Comparison of ENCODE assay signal across 12 cellular contexts in the genomic region with DNA sequence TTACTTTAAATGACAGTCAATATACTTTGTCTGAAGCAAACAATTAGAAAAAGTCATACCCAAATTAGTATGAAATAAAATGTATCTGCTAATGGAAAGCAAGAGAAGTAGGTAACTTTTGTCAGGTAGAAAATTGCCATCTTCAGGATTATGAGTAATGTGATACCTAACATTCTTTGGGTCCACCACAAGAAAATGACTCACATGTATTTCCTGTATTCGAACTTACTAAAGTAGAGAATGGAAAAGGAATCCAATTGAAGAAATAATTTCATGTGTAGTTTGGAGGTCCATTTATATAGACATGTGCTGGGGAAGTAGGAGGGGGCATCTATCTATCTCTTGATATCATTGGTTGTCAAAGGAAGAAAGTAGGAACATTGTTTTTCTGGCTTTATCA.
DNase-seq lines count a peak whose midpoint lies in the region; ATAC-seq and TF ChIP-seq lines count a peak whose summit lies in the region.
"Had no signal": no experiment of that assay in that cellular context is flagged by ENCODE, and none has a peak within 500 bp of the region (broad histone marks: within the 10 kb centered on the region; RNA-seq: fewer than 3 reads in every experiment).

No MANE protein-coding gene starts in this region.

- TF ChIP-seq CTCF in epithelial cell of proximal tubule (conservative IDR thresholded peaks at IDR 0.05; ENCODE audit: low read depth, low read length) (no peak), right lobe of liver (IDR thresholded peaks at IDR 0.05) (no peak)

- no peak overlapping the region for H3K4me3 ChIP-seq in epithelial cell of proximal tubule (ENCODE audit: low read depth, low read length)
- H3K4me3 ChIP-seq in skeletal muscle cell (ENCODE audit: low read depth, low read length), result no peak overlapping the region
- no peak overlapping the region for H3K4me3 ChIP-seq in right lobe of liver
- H3K4me3 ChIP-seq: heart left ventricle had no signal

- H3K4me1 ChIP-seq in right lobe of liver, result no peaks in the 10 kb centered on the region
- H3K4me1 ChIP-seq: heart left ventricle had no signal

- 41% methylated on average over 1 of the region's 1 CpG for WGBS in right lobe of liver (ENCODE audit: insufficient coverage, low coverage, low lambda C conversion rate, missing lambda C conversion rate)

- intact Hi-C loops in right lobe of liver (cut with DNase I), result no loop called here

- DNase-seq in H4 (ENCODE audit: low spot score), result peak; percentile 63
- peak; percentile 15 for DNase-seq in RPMI7951 (ENCODE audit: low read depth)
- peak; percentile 45 for DNase-seq in epithelial cell of proximal tubule (ENCODE audit: low read depth)
- peak; percentile 6 for DNase-seq in skeletal muscle cell (ENCODE audit: low read depth)
- DNase-seq in NK-92 treated with Interleukin-12 subunit alpha and Interleukin-12 subunit beta, amount 100 ng/mL, for 24 hours (lab: John Stamatoyannopoulos, UW), result no peak
- DNase-seq in T-helper 9 cell, result no peak
- no peak for DNase-seq in right lobe of liver
- DNase-seq: activated CD4-positive, alpha-beta T cell treated with anti-CD3 and anti-CD28 coated beads, Interleukin-2, amount 50 U/mL, for 4 hours; H7; heart left ventricle; NCI-H1105 treated with DMSO at 0.1 percent for 48 hours had no signal

- no peak for TF ChIP-seq POLR2A in right lobe of liver (IDR thresholded peaks at IDR 0.05)

- H3K36me3 ChIP-seq in right lobe of liver, result no peaks in the 10 kb centered on the region
- H3K36me3 ChIP-seq: heart left ventricle had no signal

- no peaks in the 10 kb centered on the region for H3K9me3 ChIP-seq in right lobe of liver
- H3K9me3 ChIP-seq: heart left ventricle had no signal

- no peak overlapping the region for H3K27ac ChIP-seq in right lobe of liver
- H3K27ac ChIP-seq: heart left ventricle had no signal

- no peaks in the 10 kb centered on the region for H3K27me3 ChIP-seq in right lobe of liver
- H3K27me3 ChIP-seq: heart left ventricle had no signal

- ATAC-seq in HG03025 (IDR thresholded peaks at IDR 0.05; ENCODE audit: low FRiP score, unreplicated experiment) (no peak), right lobe of liver (no peak)
- ATAC-seq: heart left ventricle had no signal

Comparison
In these comparisons a context has a peak if more than half of its experiments do, and no peak if none do; other contexts are left out.
1. DNase-seq: peak in H4 (single experiment), RPMI7951 (single experiment), epithelial cell of proximal tubule (single experiment) and skeletal muscle cell (single experiment); none in NK-92 treated with Interleukin-12 subunit alpha and Interleukin-12 subunit beta, amount 100 ng/mL, for 24 hours (single experiment), T-helper 9 cell (single experiment) and right lobe of liver (0 of 3).